In genomic region chr20:53919886-53920285, GRCh38 we compare ENCODE assay signal across 2 cellular contexts.
TF ChIP-seq lines count a peak whose summit lies in the region.

No MANE protein-coding gene starts in this region.

TF ChIP-seq in IMR-90, 13 proteins besides CTCF, POLR2A, EP300 and RAD21:
- TF ChIP-seq MAFK (IDR thresholded peaks at IDR 0.05; ENCODE audit: low read depth, low read length) (no peak), RCOR1 (IDR thresholded peaks at IDR 0.05; ENCODE audit: insufficient replicate concordance, low read length) (no peak), USF2 (IDR thresholded peaks at IDR 0.05; ENCODE audit: low read depth, low read length) (no peak), SMC3 (IDR thresholded peaks at IDR 0.05; ENCODE audit: low read depth, low read length) (no peak), CHD1 (IDR thresholded peaks at IDR 0.05; ENCODE audit: low read depth, low read length) (no peak), NFE2L2 (IDR thresholded peaks at IDR 0.05; ENCODE audit: low read depth, low read length) (no peak), ELK1 (IDR thresholded peaks at IDR 0.05; ENCODE audit: borderline replicate concordance, low read depth, low read length) (no peak), BHLHE40 (IDR thresholded peaks at IDR 0.05; ENCODE audit: low read depth, low read length) (no peak), MXI1 (IDR thresholded peaks at IDR 0.05; ENCODE audit: borderline replicate concordance, low read depth, low read length) (no peak), MAZ (IDR thresholded peaks at IDR 0.05; ENCODE audit: borderline replicate concordance, low read depth, low read length) (no peak)

TF ChIP-seq in GM12878, 131 proteins besides CTCF, POLR2A, EP300 and RAD21:
- TF ChIP-seq NR2F1 (conservative IDR thresholded peaks at IDR 0.05) (no peak), MEF2A (IDR thresholded peaks at IDR 0.05; ENCODE audit: insufficient read depth, low read depth, low read length) (no peak), ASH2L (IDR thresholded peaks at IDR 0.05; ENCODE audit: borderline replicate concordance, low read depth) (no peak), TARDBP (IDR thresholded peaks at IDR 0.05; ENCODE audit: borderline replicate concordance) (no peak), REST (IDR thresholded peaks at IDR 0.05; ENCODE audit: low read depth, low read length) (no peak), MLLT1 (IDR thresholded peaks at IDR 0.05) (peak; percentile 60), HDGF (IDR thresholded peaks at IDR 0.05) (no peak), BACH1 (IDR thresholded peaks at IDR 0.05; ENCODE audit: borderline replicate concordance) (no peak), ZBED1 (IDR thresholded peaks at IDR 0.05; ENCODE audit: borderline replicate concordance) (no peak), SMC3 (IDR thresholded peaks at IDR 0.05; ENCODE audit: borderline replicate concordance, low read length) (no peak), NFXL1 (IDR thresholded peaks at IDR 0.05; ENCODE audit: borderline replicate concordance) (peak; percentile 24; the same call in 1 of the 2 replicates), RBBP5 (conservative IDR thresholded peaks at IDR 0.05) (no peak), NRF1 (conservative IDR thresholded peaks at IDR 0.05; ENCODE audit: low read depth, low read length) (no peak)
